Comparison of ENCODE assay signal across 1 cellular context in genomic region chr2:42201228-42201855, GRCh38.
A peak's percentile ranks its signal among the peaks of the same experiment; 100 is the strongest.
TF ChIP-seq lines count a peak whose summit lies in the region.

No MANE protein-coding gene starts in this region.

TF ChIP-seq in HepG2, 621 proteins besides CTCF, POLR2A, EP300 and RAD21 (continues in another document):
- TF ChIP-seq IRF2 (CRISPR knock-in tag; IDR thresholded peaks at IDR 0.05) (peak; percentile 7; the same call in 1 of the 2 replicates), KDM5A (IDR thresholded peaks at IDR 0.05; ENCODE audit: borderline replicate concordance, low read length) (no peak), ZBTB10 (CRISPR knock-in tag; IDR thresholded peaks at IDR 0.05; ENCODE audit: borderline replicate concordance) (no peak), ELF3 (CRISPR knock-in tag; IDR thresholded peaks at IDR 0.05) (0 out of 2 replicates have a peak, but pooled peaks have one; percentile 9), ZSCAN20 (CRISPR knock-in tag; IDR thresholded peaks at IDR 0.05; ENCODE audit: borderline replicate concordance) (no peak), TBP (CRISPR knock-in tag; IDR thresholded peaks at IDR 0.05) (no peak), PBX3 (CRISPR knock-in tag; IDR thresholded peaks at IDR 0.05; ENCODE audit: borderline replicate concordance) (no peak), MNT (IDR thresholded peaks at IDR 0.05) (no peak), CBX5 (CRISPR knock-in tag; IDR thresholded peaks at IDR 0.05; ENCODE audit: borderline replicate concordance) (no peak), ZNF629 (CRISPR knock-in tag; conservative IDR thresholded peaks at IDR 0.05) (peak; percentile 89), SOX13 (IDR thresholded peaks at IDR 0.05) (no peak), SOX13 (CRISPR knock-in tag; conservative IDR thresholded peaks at IDR 0.05 in 1 of 2, IDR thresholded peaks at IDR 0.05 in 1 of 2) (no peak), ETV6 (CRISPR knock-in tag; conservative IDR thresholded peaks at IDR 0.05) (no peak), ZNF251 (CRISPR knock-in tag; IDR thresholded peaks at IDR 0.05) (no peak), CENPBD1 (CRISPR knock-in tag; IDR thresholded peaks at IDR 0.05; ENCODE audit: borderline replicate concordance, low read depth) (no peak), ZNF780A (CRISPR knock-in tag; IDR thresholded peaks at IDR 0.05) (no peak), ZNF703 (CRISPR knock-in tag; IDR thresholded peaks at IDR 0.05; ENCODE audit: borderline replicate concordance) (no peak), TRAFD1 (CRISPR knock-in tag; IDR thresholded peaks at IDR 0.05; ENCODE audit: borderline replicate concordance) (no peak), RORA (CRISPR knock-in tag; IDR thresholded peaks at IDR 0.05) (no peak), HOXA3 (CRISPR knock-in tag; IDR thresholded peaks at IDR 0.05) (no peak), ZNF24 (IDR thresholded peaks at IDR 0.05) (no peak), ZNF646 (CRISPR knock-in tag; IDR thresholded peaks at IDR 0.05) (no peak), CBX2 (IDR thresholded peaks at IDR 0.05; ENCODE audit: low read depth, low read length) (no peak), CBX2 (CRISPR knock-in tag; IDR thresholded peaks at IDR 0.05; ENCODE audit: low read depth) (no peak), ZNF737 (CRISPR knock-in tag; IDR thresholded peaks at IDR 0.05; ENCODE audit: borderline replicate concordance) (no peak), RBM22 (optimal IDR thresholded peaks at IDR 0.05; ENCODE audit: low read length) (peak; percentile 90), ZBTB1 (CRISPR knock-in tag; IDR thresholded peaks at IDR 0.05; ENCODE audit: borderline replicate concordance) (no peak), ZFP37 (CRISPR knock-in tag; IDR thresholded peaks at IDR 0.05; ENCODE audit: borderline replicate concordance) (no peak), CHD4 (IDR thresholded peaks at IDR 0.05; ENCODE audit: borderline replicate concordance, low read length) (peak; percentile 76; the same call in 1 of the 2 replicates), FOXO1 (CRISPR knock-in tag; IDR thresholded peaks at IDR 0.05) (no peak), ZNF720 (CRISPR knock-in tag; IDR thresholded peaks at IDR 0.05) (no peak), ATF2 (CRISPR knock-in tag; IDR thresholded peaks at IDR 0.05) (no peak), ZBTB42 (CRISPR knock-in tag; IDR thresholded peaks at IDR 0.05) (no peak), ZNF7 (CRISPR knock-in tag; IDR thresholded peaks at IDR 0.05) (no peak), KAT7 (CRISPR knock-in tag; IDR thresholded peaks at IDR 0.05; ENCODE audit: borderline replicate concordance) (0 out of 2 replicates have a peak, but pooled peaks have one; percentile 9), ZFP82 (CRISPR knock-in tag; IDR thresholded peaks at IDR 0.05; ENCODE audit: borderline replicate concordance) (0 out of 2 replicates have a peak, but pooled peaks have one; percentile 37), RBM39 (IDR thresholded peaks at IDR 0.05; ENCODE audit: low read depth, low read length, poor library complexity, severe bottlenecking) (no peak), NCOA1 (CRISPR knock-in tag; IDR thresholded peaks at IDR 0.05) (no peak), ARID5B (CRISPR knock-in tag; IDR thresholded peaks at IDR 0.05) (no peak), WIZ (CRISPR knock-in tag; IDR thresholded peaks at IDR 0.05) (no peak), KMT2B (CRISPR knock-in tag; IDR thresholded peaks at IDR 0.05) (no peak), ZNF589 (CRISPR knock-in tag; conservative IDR thresholded peaks at IDR 0.05) (no peak), MEF2D (CRISPR knock-in tag; IDR thresholded peaks at IDR 0.05) (no peak), REPIN1 (CRISPR knock-in tag; IDR thresholded peaks at IDR 0.05; ENCODE audit: borderline replicate concordance, low read depth) (no peak), MIER2 (CRISPR knock-in tag; IDR thresholded peaks at IDR 0.05) (no peak)
